ENCODE assay signal across 8 cellular contexts in the genomic region with DNA sequence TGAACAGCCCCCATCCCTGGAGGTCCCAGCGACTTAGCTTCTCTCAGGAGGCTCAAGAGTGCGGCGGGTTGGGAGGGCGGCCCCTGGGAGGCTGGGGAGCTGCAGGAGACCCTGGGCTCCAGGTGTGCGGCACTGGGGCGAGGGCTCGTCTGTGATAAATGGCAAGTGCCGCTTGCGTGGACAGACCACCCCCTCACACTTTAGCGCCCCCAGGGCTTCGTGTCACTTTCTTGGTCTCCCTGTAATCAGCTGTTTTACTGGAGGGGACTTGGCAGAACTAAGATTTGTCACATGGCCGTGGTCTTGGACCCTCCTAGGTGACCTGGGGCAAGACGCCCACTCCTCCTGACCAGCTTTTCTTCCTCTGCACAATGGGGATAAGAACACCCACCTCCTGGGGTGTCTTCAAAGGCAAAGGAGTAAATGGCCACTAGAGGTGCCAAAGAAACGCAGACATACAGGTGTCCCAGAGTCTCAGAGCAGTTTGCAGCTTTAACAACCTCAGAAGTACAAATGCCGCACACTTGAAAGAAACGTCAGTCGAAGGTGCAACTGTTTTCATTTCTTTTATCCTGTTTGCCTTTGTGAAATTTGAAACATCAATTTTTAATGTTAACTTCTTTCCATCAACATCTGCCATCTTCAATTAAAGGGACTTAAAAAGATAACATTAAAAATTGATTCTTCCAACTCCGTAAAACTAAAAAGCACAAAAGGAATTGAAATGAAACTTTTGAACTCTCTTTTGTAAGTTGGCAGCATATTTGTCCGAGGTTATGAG. TPM values are rescaled to one million over a fixed set of nuclear protein-coding genes. Genes with fewer than 3 reads are reported as not detected.
DNase-seq lines count a peak whose midpoint lies in the region; ATAC-seq and TF ChIP-seq lines count a peak whose summit lies in the region.

No MANE protein-coding gene starts in this region.

- no peak overlapping the region for H3K4me3 ChIP-seq in GM12865 (ENCODE audit: low read depth, low read length)
- H3K4me3 ChIP-seq in astrocyte of the spinal cord (ENCODE audit: low read depth, low read length), result peak overlapping the region; percentile 50
- H3K4me3 ChIP-seq in thoracic aorta, result peak overlapping the region; percentile 83

- H3K27me3 ChIP-seq in thoracic aorta (replicated peaks; ENCODE audit: insufficient read depth), result no peaks in the 10 kb centered on the region

- peak; percentile 76 for DNase-seq in ACHN
- peak; percentile 32 for DNase-seq in GM12865 (ENCODE audit: low read depth)
- peak; percentile 21 for DNase-seq in NCI-H146 treated with DMSO at 0.1 percent for 48 hours (lab: John Stamatoyannopoulos, UW; ENCODE audit: unreplicated experiment)
- peak; percentile 35 for DNase-seq in astrocyte of the spinal cord (ENCODE audit: low read depth, low spot score)
- peak; percentile 69 for DNase-seq in left kidney (ENCODE audit: low read depth, low spot score)
- DNase-seq in thoracic aorta (ENCODE audit: low spot score), result no peak
- no peak for DNase-seq in COLO668 (lab: John Stamatoyannopoulos, UW; ENCODE audit: unreplicated experiment)

- ATAC-seq in thoracic aorta (ENCODE audit: insufficient number of reproducible peaks, low FRiP score, low read depth), result no peak
- no peak for ATAC-seq in HG03045 (IDR thresholded peaks at IDR 0.05; ENCODE audit: unreplicated experiment)

- H3K27ac ChIP-seq in thoracic aorta, result peak overlapping the region; percentile 91 to 94

- peaks cover 14 to 36% of the 10 kb centered on the region in 2 donors for H3K4me1 ChIP-seq in thoracic aorta (ENCODE audit: control insufficient read depth in 1 of 2, low read depth in 2 of 2)

- in situ Hi-C loops in ACHN (cut with HindIII; ENCODE audit: low pct_ligation_motif_present, low pct_unique_long_range_greater_than_20kb, low sequenced_read_pairs) (no loop called here), astrocyte of the spinal cord (cut with HindIII; ENCODE audit: low sequenced_read_pairs) (no loop called here)

- TF ChIP-seq CTCF in GM12865 (IDR thresholded peaks at IDR 0.05; ENCODE audit: insufficient read depth, low read depth, low read length, missing control alignments) (peak; percentile 29), astrocyte of the spinal cord (IDR thresholded peaks at IDR 0.05; ENCODE audit: low read depth, low read length) (peak; percentile 64), thoracic aorta (IDR thresholded peaks at IDR 0.05) (no peak)

- no peaks in the 10 kb centered on the region for H3K9me3 ChIP-seq in thoracic aorta

- H3K36me3 ChIP-seq in thoracic aorta, result peaks cover 8% of the 10 kb centered on the region

RNA-seq across cellular contexts. Expression of gene OSGIN1, which starts 0.9 kb away (rescaled TPM):
- 10 to 100 TPM in 1 of 2 donors, 1 to 10 TPM in 1; 3.7 to 16.2 TPM for total RNA-seq in thoracic aorta

RNA-seq across cellular contexts. Expression of gene NECAB2, which starts 14.1 kb away (rescaled TPM):
- total RNA-seq in thoracic aorta, result not detected

RNA-seq across cellular contexts. Expression of gene MLYCD, which starts 55.1 kb away (rescaled TPM):
- total RNA-seq in thoracic aorta, result 10 to 100 TPM; 14.1 to 23.6 TPM

Comparison
In these comparisons a context has a peak if more than half of its experiments do, and no peak if none do; other contexts are left out.
1. DNase-seq: peak in ACHN (single experiment), GM12865 (single experiment), NCI-H146 treated with DMSO at 0.1 percent for 48 hours (single experiment), astrocyte of the spinal cord (single experiment) and left kidney (single experiment); none in thoracic aorta (single experiment) and COLO668 (single experiment).